Comparison of ENCODE assay signal across 30 cellular contexts in genomic region chrX:46040001-46040400, GRCh38.
"Had no signal": no experiment of that assay in that cellular context is flagged by ENCODE, and none has a peak within 500 bp of the region (broad histone marks: within the 10 kb centered on the region; RNA-seq: fewer than 3 reads in every experiment).

No MANE protein-coding gene starts in this region.

- H3K4me3 Mint-ChIP-seq: activated CD4-positive, alpha-beta T cell treated with anti-CD3 and anti-CD28 coated beads, Interleukin-2, amount 10 ng/mL, durations not matched to agents 24 days and 14 days; activated CD8-positive, alpha-beta T cell treated with anti-CD3 and anti-CD28 coated beads, Interleukin-2, amount 10 ng/mL, durations not matched to agents 7 days and 5 days; activated naive CD4-positive, alpha-beta T cell treated with anti-CD3 and anti-CD28 coated beads, Interleukin-2, amount 50 U/mL, for 24 hours; activated naive CD8-positive, alpha-beta T cell treated with anti-CD3 and anti-CD28 coated beads, Interleukin-2, amount 10 ng/mL, durations not matched to agents 7 days and 5 days; activated T-cell treated with anti-CD3 and anti-CD28 coated beads, Interleukin-2, amount 50 U/mL, for 24 hours; brain had no signal

- ATAC-seq: activated CD8-positive, alpha-beta T cell treated with anti-CD3 and anti-CD28 coated beads, Interleukin-2, amount 10 ng/mL, durations not matched to agents 7 days and 5 days; K562; Right ventricle myocardium inferior; SK-N-SH treated with all-trans-retinoic acid at 6 μM for 48 hours had no signal

- H3K27me3 Mint-ChIP-seq: activated CD4-positive, alpha-beta T cell treated with anti-CD3 and anti-CD28 coated beads, Interleukin-2, amount 10 ng/mL, durations not matched to agents 24 days and 14 days; activated naive CD8-positive, alpha-beta T cell treated with anti-CD3 and anti-CD28 coated beads, Interleukin-2, amount 10 ng/mL, durations not matched to agents 7 days and 5 days; brain had no signal

- H3K4me1 Mint-ChIP-seq: activated naive CD8-positive, alpha-beta T cell treated with anti-CD3 and anti-CD28 coated beads, Interleukin-2, amount 10 ng/mL, durations not matched to agents 7 days and 5 days; brain had no signal

- H3K9me3 ChIP-seq: Peyer's patch had no signal

- H3K4me1 ChIP-seq: Peyer's patch had no signal

- DNase-seq: activated CD4-positive, alpha-beta T cell treated with anti-CD3 and anti-CD28 coated beads, Interleukin-2, amount 10 ng/mL, durations not matched to agents 24 days and 14 days; activated CD4-positive, alpha-beta T cell treated with anti-CD3 and anti-CD28 coated beads, Interleukin-2, amount 50 U/mL, for 48 hours; activated CD8-positive, alpha-beta T cell treated with anti-CD3 and anti-CD28 coated beads, Interleukin-2, amount 10 ng/mL, durations not matched to agents 7 days and 5 days; activated gamma-delta T cell; activated naive CD4-positive, alpha-beta T cell treated with Interleukin-2 at 50 U/mL for 16 hours; activated naive CD8-positive, alpha-beta T cell treated with anti-CD3 and anti-CD28 coated beads, Interleukin-2, amount 10 ng/mL, durations not matched to agents 7 days and 5 days; activated T-cell treated with anti-CD3 and anti-CD28 coated beads, Interleukin-2, amount 50 U/mL, for 24 hours; central memory CD4-positive, alpha-beta T cell; NCI-H1105; NCI-H1417 treated with DMSO at 0.1 percent for 48 hours; NCI-H187 treated with DMSO at 0.1 percent for 48 hours; NCI-H2081; NCI-H2171 treated with DMSO at 0.1 percent for 48 hours; NCI-H2227 treated with DMSO at 0.1 percent for 48 hours; NCI-H446; NCI-H510A treated with DMSO at 0.1 percent for 48 hours; NCI-H69; NCI-H82; Peyer's patch; RPMI8226; SIG-M5; T-helper 1 cell; T-helper 2 cell; T1000 had no signal

- FAIRE-seq: K562 had no signal

- H3K36me3 ChIP-seq: Peyer's patch had no signal

- H3K27me3 ChIP-seq: Peyer's patch had no signal

- H3K36me3 Mint-ChIP-seq: brain had no signal

- H3K27ac ChIP-seq: Peyer's patch had no signal

- H3K27ac Mint-ChIP-seq: activated CD4-positive, alpha-beta T cell treated with anti-CD3 and anti-CD28 coated beads, Interleukin-2, amount 10 ng/mL, durations not matched to agents 24 days and 14 days; activated CD8-positive, alpha-beta T cell treated with anti-CD3 and anti-CD28 coated beads, Interleukin-2, amount 10 ng/mL, durations not matched to agents 7 days and 5 days; activated naive CD4-positive, alpha-beta T cell treated with anti-CD3 and anti-CD28 coated beads, Interleukin-2, amount 50 U/mL, for 24 hours; activated naive CD8-positive, alpha-beta T cell treated with anti-CD3 and anti-CD28 coated beads, Interleukin-2, amount 10 ng/mL, durations not matched to agents 7 days and 5 days; activated T-cell treated with anti-CD3 and anti-CD28 coated beads, Interleukin-2, amount 50 U/mL, for 24 hours; activated T-helper 2 cell treated with anti-CD3 and anti-CD28 coated beads, Interferon-gamma antibody, Interleukin-2, Interleukin-4, amounts not matched to agents 10 μg/mL and 5 μg/mL and 100 μg/mL, durations not matched to agents 14 hours and 24 hours and 36 hours; brain had no signal

- H3K4me3 ChIP-seq: K562, Peyer's patch had no signal
